Comparison of ENCODE assay signal across 1 cellular context in the genomic region with DNA sequence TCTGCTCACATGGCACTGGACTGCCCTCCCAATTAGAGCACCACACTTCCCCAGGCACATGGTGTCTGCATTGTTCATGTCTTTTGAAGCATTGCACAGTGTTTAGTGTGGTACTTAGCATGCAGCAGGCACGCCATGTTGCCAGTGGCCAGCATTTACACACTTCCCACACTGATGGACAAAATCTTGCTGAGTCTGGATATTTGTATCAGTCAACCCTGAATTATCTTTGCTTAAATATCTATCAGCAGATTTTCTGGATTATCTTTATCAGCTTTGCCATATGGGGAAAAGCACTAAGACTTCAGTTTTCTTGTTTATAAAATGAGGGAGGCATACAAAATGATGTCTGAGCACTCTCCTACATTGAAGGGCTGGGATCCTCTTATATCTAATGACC.
TF ChIP-seq lines count a peak whose summit lies in the region.

No MANE protein-coding gene starts in this region.

TF ChIP-seq in HepG2, 621 proteins besides CTCF, POLR2A, EP300 and RAD21 (continued from another document):
- TF ChIP-seq ZNF569 (CRISPR knock-in tag; IDR thresholded peaks at IDR 0.05; ENCODE audit: borderline replicate concordance), result no peak
- no peak for TF ChIP-seq ZNF550 (CRISPR knock-in tag; IDR thresholded peaks at IDR 0.05; ENCODE audit: borderline replicate concordance)
- TF ChIP-seq ZNF138 (CRISPR knock-in tag; IDR thresholded peaks at IDR 0.05; ENCODE audit: low read depth), result no peak
- TF ChIP-seq, protein P1, sequence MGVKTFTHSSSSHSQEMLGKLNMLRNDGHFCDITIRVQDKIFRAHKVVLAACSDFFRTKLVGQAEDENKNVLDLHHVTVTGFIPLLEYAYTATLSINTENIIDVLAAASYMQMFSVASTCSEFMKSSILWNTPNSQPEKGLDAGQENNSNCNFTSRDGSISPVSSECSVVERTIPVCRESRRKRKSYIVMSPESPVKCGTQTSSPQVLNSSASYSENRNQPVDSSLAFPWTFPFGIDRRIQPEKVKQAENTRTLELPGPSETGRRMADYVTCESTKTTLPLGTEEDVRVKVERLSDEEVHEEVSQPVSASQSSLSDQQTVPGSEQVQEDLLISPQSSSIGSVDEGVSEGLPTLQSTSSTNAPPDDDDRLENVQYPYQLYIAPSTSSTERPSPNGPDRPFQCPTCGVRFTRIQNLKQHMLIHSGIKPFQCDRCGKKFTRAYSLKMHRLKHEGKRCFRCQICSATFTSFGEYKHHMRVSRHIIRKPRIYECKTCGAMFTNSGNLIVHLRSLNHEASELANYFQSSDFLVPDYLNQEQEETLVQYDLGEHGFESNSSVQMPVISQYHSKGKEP (CRISPR knock-in tag; IDR thresholded peaks at IDR 0.05), result no peak
- no peak for TF ChIP-seq TARDBP (CRISPR knock-in tag; IDR thresholded peaks at IDR 0.05)
- no peak for TF ChIP-seq SOX13 (IDR thresholded peaks at IDR 0.05)
- TF ChIP-seq SOX13 (CRISPR knock-in tag; conservative IDR thresholded peaks at IDR 0.05 in 1 of 2, IDR thresholded peaks at IDR 0.05 in 1 of 2), result no peak
- peak; percentile 62 to 75 for TF ChIP-seq MAFK (conservative IDR thresholded peaks at IDR 0.05 in 1 of 2, IDR thresholded peaks at IDR 0.05 in 1 of 2; ENCODE audit: low read length in 2 of 2)
- TF ChIP-seq, protein P2, sequence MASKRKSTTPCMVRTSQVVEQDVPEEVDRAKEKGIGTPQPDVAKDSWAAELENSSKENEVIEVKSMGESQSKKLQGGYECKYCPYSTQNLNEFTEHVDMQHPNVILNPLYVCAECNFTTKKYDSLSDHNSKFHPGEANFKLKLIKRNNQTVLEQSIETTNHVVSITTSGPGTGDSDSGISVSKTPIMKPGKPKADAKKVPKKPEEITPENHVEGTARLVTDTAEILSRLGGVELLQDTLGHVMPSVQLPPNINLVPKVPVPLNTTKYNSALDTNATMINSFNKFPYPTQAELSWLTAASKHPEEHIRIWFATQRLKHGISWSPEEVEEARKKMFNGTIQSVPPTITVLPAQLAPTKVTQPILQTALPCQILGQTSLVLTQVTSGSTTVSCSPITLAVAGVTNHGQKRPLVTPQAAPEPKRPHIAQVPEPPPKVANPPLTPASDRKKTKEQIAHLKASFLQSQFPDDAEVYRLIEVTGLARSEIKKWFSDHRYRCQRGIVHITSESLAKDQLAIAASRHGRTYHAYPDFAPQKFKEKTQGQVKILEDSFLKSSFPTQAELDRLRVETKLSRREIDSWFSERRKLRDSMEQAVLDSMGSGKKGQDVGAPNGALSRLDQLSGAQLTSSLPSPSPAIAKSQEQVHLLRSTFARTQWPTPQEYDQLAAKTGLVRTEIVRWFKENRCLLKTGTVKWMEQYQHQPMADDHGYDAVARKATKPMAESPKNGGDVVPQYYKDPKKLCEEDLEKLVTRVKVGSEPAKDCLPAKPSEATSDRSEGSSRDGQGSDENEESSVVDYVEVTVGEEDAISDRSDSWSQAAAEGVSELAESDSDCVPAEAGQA (IDR thresholded peaks at IDR 0.05; ENCODE audit: low read depth), result no peak
- TF ChIP-seq, protein P2 (CRISPR knock-in tag; IDR thresholded peaks at IDR 0.05; ENCODE audit: borderline replicate concordance), result no peak
- TF ChIP-seq, protein P3, sequence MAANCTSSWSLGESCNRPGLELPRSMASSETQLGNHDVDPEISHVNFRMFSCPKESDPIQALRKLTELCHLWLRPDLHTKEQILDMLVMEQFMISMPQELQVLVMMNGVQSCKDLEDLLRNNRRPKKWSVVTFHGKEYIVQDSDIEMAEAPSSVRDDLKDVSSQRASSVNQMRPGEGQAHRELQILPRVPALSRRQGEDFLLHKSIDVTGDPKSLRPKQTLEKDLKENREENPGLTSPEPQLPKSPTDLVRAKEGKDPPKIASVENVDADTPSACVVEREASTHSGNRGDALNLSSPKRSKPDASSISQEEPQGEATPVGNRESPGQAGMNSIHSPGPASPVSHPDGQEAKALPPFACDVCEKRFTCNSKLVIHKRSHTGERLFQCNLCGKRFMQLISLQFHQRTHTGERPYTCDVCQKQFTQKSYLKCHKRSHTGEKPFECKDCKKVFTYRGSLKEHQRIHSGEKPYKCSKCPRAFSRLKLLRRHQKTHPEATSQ (CRISPR knock-in tag; IDR thresholded peaks at IDR 0.05; ENCODE audit: borderline replicate concordance), result no peak
- TF ChIP-seq RORA (CRISPR knock-in tag; IDR thresholded peaks at IDR 0.05), result no peak
- TF ChIP-seq MAFF (IDR thresholded peaks at IDR 0.05; ENCODE audit: low read depth, low read length), result peak; percentile 69
- TF ChIP-seq ZNF605 (CRISPR knock-in tag; IDR thresholded peaks at IDR 0.05), result no peak
- no peak for TF ChIP-seq ZNF101 (CRISPR knock-in tag; IDR thresholded peaks at IDR 0.05; ENCODE audit: borderline replicate concordance, low read depth)
- no peak for TF ChIP-seq ZSCAN30 (CRISPR knock-in tag; IDR thresholded peaks at IDR 0.05)
